In genomic region chr10:45500304-45500703, GRCh38 we compare ENCODE assay signal across 8 cellular contexts.
"Had no signal": no experiment of that assay in that cellular context is flagged by ENCODE, and none has a peak within 500 bp of the region (broad histone marks: within the 10 kb centered on the region; RNA-seq: fewer than 3 reads in every experiment).

No MANE protein-coding gene starts in this region.

- H2AFZ ChIP-seq: GM23248, GM23338 had no signal

- H3K4me3 ChIP-seq: GM23248, GM23338, HAP-1 had no signal

- H3K27ac ChIP-seq: GM23248 had no signal

- H3K9ac ChIP-seq: GM23248 had no signal

- DNase-seq: GM23248, GOT3, H7, H9, HCEC 1CT, HFFc6 had no signal

- H3K4me1 ChIP-seq: HAP-1 had no signal

- H3K4me2 ChIP-seq: GM23338 had no signal

- H3K9me3 ChIP-seq: HAP-1 had no signal

- H3K36me3 ChIP-seq: HAP-1 had no signal
